ENCODE assay signal across 8 cellular contexts in the genomic region with DNA sequence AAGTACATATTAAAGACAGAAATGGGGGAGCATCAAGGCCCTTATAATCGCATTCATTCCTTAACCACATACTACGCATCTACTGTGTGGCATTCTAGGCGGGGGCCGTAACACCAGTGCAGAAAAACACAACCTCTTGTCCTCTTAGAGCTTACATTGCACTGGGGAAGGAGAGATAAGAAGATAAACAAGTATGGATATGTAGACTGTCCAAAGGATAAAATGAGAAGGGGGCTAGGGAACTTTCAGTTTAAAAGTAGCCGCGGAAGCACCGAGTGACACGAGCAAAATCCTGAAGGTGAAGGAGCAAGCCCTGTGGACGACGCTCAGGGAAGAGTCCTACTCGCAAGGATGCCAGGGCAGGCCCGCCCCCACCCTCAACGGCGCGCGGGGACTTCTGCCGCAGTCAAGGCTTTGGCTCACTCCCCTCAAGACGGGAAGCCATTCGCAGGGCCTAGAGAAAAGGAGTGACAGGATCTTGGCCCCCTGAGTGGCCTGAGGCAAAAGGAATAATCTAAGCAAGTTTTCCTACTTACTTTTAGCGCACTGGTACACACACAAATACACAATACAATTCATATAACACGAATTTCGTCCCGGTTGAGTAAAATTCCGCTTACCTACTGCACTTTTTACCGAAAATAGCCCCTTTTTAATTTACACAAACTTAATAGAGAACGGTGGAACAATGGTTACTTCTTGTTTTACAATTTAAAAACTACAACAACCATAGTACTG. TPM values are rescaled to one million over a fixed set of nuclear protein-coding genes. Genes with fewer than 3 reads are reported as not detected.
DNase-seq lines count a peak whose midpoint lies in the region; ATAC-seq and TF ChIP-seq lines count a peak whose summit lies in the region.

No MANE protein-coding gene starts in this region.

- intact Hi-C loops in heart right ventricle (cut with DNase I) (loop anchor here in 5 of 10 donors (5.0 to 10.0 kb wide), 3 partner anchors 67 to 132 kb away; no protein-coding TSS in a partner anchor), vagina (cut with DNase I) (no loop called here)

- H3K4me3 ChIP-seq in RWPE2 (ENCODE audit: severe bottlenecking) (peak overlapping the region; percentile 97), heart right ventricle (peak overlapping the region; percentile 66 to 97 (median 88)), parathyroid adenoma (ENCODE audit: low read depth, low read length) (peak overlapping the region; percentile 94), vagina (peak overlapping the region; percentile 83 to 98)

- H2AFZ ChIP-seq in parathyroid adenoma: peak overlapping the region; percentile 92

- peak overlapping the region; percentile 87 for H3K27ac ChIP-seq in RWPE2 (ENCODE audit: poor library complexity, severe bottlenecking)
- peak overlapping the region; percentile 91 to 99 (median 98) for H3K27ac ChIP-seq in heart right ventricle
- peak overlapping the region; percentile 96 for H3K27ac ChIP-seq in parathyroid adenoma
- H3K27ac ChIP-seq in vagina: peak overlapping the region; percentile 99

- H3K27me3 Mint-ChIP-seq in activated naive CD8-positive, alpha-beta T cell: no peaks in the 10 kb centered on the region

- peaks cover 14% of the 10 kb centered on the region; the same call in 1 of the 2 replicates for H3K36me3 ChIP-seq in RWPE2 (ENCODE audit: low read depth)
- peaks cover 0 to 17% (median 0%) of the 10 kb centered on the region in 9 donors for H3K36me3 ChIP-seq in heart right ventricle
- no peaks in the 10 kb centered on the region for H3K36me3 ChIP-seq in parathyroid adenoma (ENCODE audit: control insufficient read depth, insufficient read depth, low read length)
- H3K36me3 ChIP-seq in vagina: no peaks in the 10 kb centered on the region

- no peaks in the 10 kb centered on the region for H3K9me3 Mint-ChIP-seq in activated naive CD8-positive, alpha-beta T cell (ENCODE audit: low read depth)

- H3K27me3 ChIP-seq in RWPE2 (ENCODE audit: insufficient read depth, poor library complexity, severe bottlenecking): no peaks in the 10 kb centered on the region
- H3K27me3 ChIP-seq in heart right ventricle: no peaks in the 10 kb centered on the region
- H3K27me3 ChIP-seq in parathyroid adenoma (ENCODE audit: control insufficient read depth, insufficient read depth, low read length): no peaks in the 10 kb centered on the region
- no peaks in the 10 kb centered on the region for H3K27me3 ChIP-seq in vagina

- peaks cover 2% of the 10 kb centered on the region for H3K36me3 Mint-ChIP-seq in activated naive CD8-positive, alpha-beta T cell

- peak overlapping the region; percentile 96 for H3K27ac Mint-ChIP-seq in activated naive CD8-positive, alpha-beta T cell

- H3K9ac ChIP-seq in parathyroid adenoma: peak overlapping the region; percentile 87

- TF ChIP-seq CTCF in RWPE2 (IDR thresholded peaks at IDR 0.05; ENCODE audit: poor library complexity, severe bottlenecking) (no peak), heart right ventricle (IDR thresholded peaks at IDR 0.05) (no peak), parathyroid adenoma (IDR thresholded peaks at IDR 0.05) (no peak), vagina (IDR thresholded peaks at IDR 0.05) (no peak)

- TF ChIP-seq POLR2A in vagina (IDR thresholded peaks at IDR 0.05): peak in 1 of 2 donors; percentile 11

- peaks cover 55% of the 10 kb centered on the region for H3K4me1 Mint-ChIP-seq in activated naive CD8-positive, alpha-beta T cell (ENCODE audit: low read depth)

- ATAC-seq in HG03460 (IDR thresholded peaks at IDR 0.05; ENCODE audit: unreplicated experiment) (peak; percentile 17), RWPE2 (ENCODE audit: low read depth) (peak; percentile 41), heart right ventricle (peak; percentile 18 to 58 (median 33)), HG02973 (IDR thresholded peaks at IDR 0.05; ENCODE audit: unreplicated experiment) (no peak)

- no peaks in the 10 kb centered on the region for H3K9me3 ChIP-seq in RWPE2 (ENCODE audit: severe bottlenecking)
- H3K9me3 ChIP-seq in heart right ventricle: no peaks in the 10 kb centered on the region
- H3K9me3 ChIP-seq in parathyroid adenoma (ENCODE audit: control insufficient read depth, low read length): no peaks in the 10 kb centered on the region
- H3K9me3 ChIP-seq in vagina: no peaks in the 10 kb centered on the region

- H3K79me2 ChIP-seq in parathyroid adenoma: peaks cover 8% of the 10 kb centered on the region

- peaks cover 41% of the 10 kb centered on the region for H3K4me1 ChIP-seq in RWPE2 (ENCODE audit: insufficient read depth, poor library complexity, severe bottlenecking)
- H3K4me1 ChIP-seq in heart right ventricle: peaks cover 0 to 56% (median 43%) of the 10 kb centered on the region in 9 donors
- peaks cover 10% of the 10 kb centered on the region for H3K4me1 ChIP-seq in parathyroid adenoma
- H3K4me1 ChIP-seq in vagina: peaks cover 54% of the 10 kb centered on the region

- in situ Hi-C loops in Caki2 (cut with HindIII; ENCODE audit: low pct_unique_long_range_greater_than_20kb, low sequenced_read_pairs): no loop called here

- DNase-seq in Caki2 (ENCODE audit: low read depth): peak; percentile 58
- DNase-seq in RWPE2 (ENCODE audit: low spot score): peak; percentile 66
- peak; percentile 52 for DNase-seq in heart right ventricle
- no peak for DNase-seq in vagina (ENCODE audit: extremely low spot score in 2 of 2)

- H3K4me2 ChIP-seq in parathyroid adenoma (ENCODE audit: low read length): peak overlapping the region; percentile 71

- WGBS in heart right ventricle, 2 donors: 1% methylated on average over 26 of the region's 26 CpGs

- peak overlapping the region; percentile 92 for H3K4me3 Mint-ChIP-seq in activated naive CD8-positive, alpha-beta T cell

RNA-seq across cellular contexts. Expression of a gene that starts 1.3 kb away (rescaled TPM):
- 9.1 and 9.6 TPM in 2 replicates for total RNA-seq in Caki2 (2014; rRNA removed; shearing (Covaris generic); ENCODE audit: low replicate concordance)
- total RNA-seq in heart right ventricle: 10 to 100 TPM; 29.5 to 52.3 (median 44.8) TPM
- 10 to 100 TPM in 1 of 2 donors, 1 to 10 TPM in 1; 9.9 to 20.1 TPM for polyA plus RNA-seq in heart right ventricle
- total RNA-seq in vagina: 67.8 TPM

Comparison
In these comparisons a context has a peak if more than half of its experiments do, and no peak if none do; other contexts are left out.
1. DNase-seq: peak in Caki2 (single experiment), RWPE2 (single experiment) and heart right ventricle (2 of 2); none in vagina (0 of 2).
2. Peak in every context shown above with its lines, with median percentiles within 50 percentile points of each other: H3K27ac ChIP-seq and H3K4me3 ChIP-seq.